ENCODE assay signal across 1 cellular context in genomic region chr6:43790031-43790430, GRCh38.
TF ChIP-seq lines count a peak whose summit lies in the region.

No MANE protein-coding gene starts in this region.

TF ChIP-seq in H1, 55 proteins besides CTCF, POLR2A, EP300 and RAD21:
- no peak for TF ChIP-seq SP4 (IDR thresholded peaks at IDR 0.05; ENCODE audit: low read length)
